13 cellular contexts compared by ENCODE assay signal in the genomic region with DNA sequence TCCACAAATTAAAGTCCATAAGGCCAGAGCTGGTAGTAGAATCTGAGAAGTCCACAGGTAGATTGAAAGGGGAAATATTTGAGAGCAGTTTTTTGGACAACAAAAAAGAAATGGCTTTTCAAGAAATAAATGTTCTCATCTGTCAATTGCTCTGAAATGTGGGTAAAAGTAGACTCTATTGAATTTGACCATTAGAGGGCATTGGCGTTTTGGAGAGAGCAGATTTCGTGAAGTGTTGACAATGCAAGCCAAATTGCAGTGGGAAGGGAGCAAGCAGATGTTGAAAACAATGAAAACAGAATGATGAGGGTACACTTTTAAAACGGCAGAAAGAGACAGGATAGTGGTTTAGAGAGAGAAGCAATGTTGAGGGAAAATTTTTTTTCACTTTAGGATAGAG.
DNase-seq lines count a peak whose midpoint lies in the region; TF ChIP-seq lines count a peak whose summit lies in the region.
"Had no signal": no experiment of that assay in that cellular context is flagged by ENCODE, and none has a peak within 500 bp of the region (broad histone marks: within the 10 kb centered on the region; RNA-seq: fewer than 3 reads in every experiment).

No MANE protein-coding gene starts in this region.

- H3K27ac Mint-ChIP-seq in type B pancreatic cell (peak overlapping the region; percentile 52), immature natural killer cell (no peak overlapping the region)
- H3K27ac Mint-ChIP-seq: stimulated activated naive B cell treated with anti-CD40 and anti-IgM and Interleukin-4, amounts not matched to agents 10 μg/mL and 1 μg/mL and 100 μg/mL, for 72 hours had no signal

- DNase-seq in SIG-M5 treated with dmso at 0.1 percent for 504 hours (lab: John Stamatoyannopoulos, UW; ENCODE audit: unreplicated experiment) = peak; percentile 2
- DNase-seq in SIG-M5 (lab: John Stamatoyannopoulos, UW) = no peak
- DNase-seq in RPMI8226 = peak; percentile 18
- DNase-seq in fibroblast of villous mesenchyme (ENCODE audit: low read depth) = peak; percentile 11
- no peak for DNase-seq in type B pancreatic cell (ENCODE audit: extremely low spot score, unreplicated experiment)
- DNase-seq in SW480 (ENCODE audit: low spot score) = no peak
- no peak for DNase-seq in immature natural killer cell
- no peak for DNase-seq in ACHN
- DNase-seq: stimulated activated naive B cell treated with anti-CD40 and anti-IgM and Interleukin-4, amounts not matched to agents 10 μg/mL and 1 μg/mL and 100 μg/mL, for 72 hours had no signal

- no peak overlapping the region for H3K4me3 ChIP-seq in fibroblast of villous mesenchyme (ENCODE audit: low read depth, low read length)
- H3K4me3 ChIP-seq: BLaER1 treated with 17β-estradiol and CSF1 and Interleukin-3, amounts not matched to agents 10 nM and 100 nM; HAP-1; K562; right atrium auricular region had no signal

- H3K36me3 Mint-ChIP-seq in type B pancreatic cell (no peaks in the 10 kb centered on the region), immature natural killer cell (no peaks in the 10 kb centered on the region)
- H3K36me3 Mint-ChIP-seq: stimulated activated naive B cell treated with anti-CD40 and anti-IgM and Interleukin-4, amounts not matched to agents 10 μg/mL and 1 μg/mL and 100 μg/mL, for 72 hours had no signal

- H3K4me1 Mint-ChIP-seq in type B pancreatic cell (ENCODE audit: unreplicated experiment) (peaks cover 11% of the 10 kb centered on the region), immature natural killer cell (no peaks in the 10 kb centered on the region)
- H3K4me1 Mint-ChIP-seq: stimulated activated naive B cell treated with anti-CD40 and anti-IgM and Interleukin-4, amounts not matched to agents 10 μg/mL and 1 μg/mL and 100 μg/mL, for 72 hours had no signal

- TF ChIP-seq CTCF in fibroblast of villous mesenchyme (IDR thresholded peaks at IDR 0.05; ENCODE audit: insufficient read depth, low read depth, low read length) (peak; percentile 28), type B pancreatic cell (conservative IDR thresholded peaks at IDR 0.05) (peak; percentile 32)

- H3K27me3 Mint-ChIP-seq in type B pancreatic cell (no peaks in the 10 kb centered on the region), immature natural killer cell (ENCODE audit: low read depth in 3 of 3) (peaks cover 0 to 3% (median 2%) of the 10 kb centered on the region in 3 donors)
- H3K27me3 Mint-ChIP-seq: stimulated activated naive B cell treated with anti-CD40 and anti-IgM and Interleukin-4, amounts not matched to agents 10 μg/mL and 1 μg/mL and 100 μg/mL, for 72 hours had no signal

- H3K4me3 Mint-ChIP-seq in type B pancreatic cell (peak overlapping the region; percentile 11), immature natural killer cell (no peak overlapping the region)
- H3K4me3 Mint-ChIP-seq: stimulated activated naive B cell treated with anti-CD40 and anti-IgM and Interleukin-4, amounts not matched to agents 10 μg/mL and 1 μg/mL and 100 μg/mL, for 72 hours had no signal

- in situ Hi-C loops in ACHN (cut with HindIII; ENCODE audit: low pct_ligation_motif_present, low pct_unique_long_range_greater_than_20kb, low sequenced_read_pairs) = no loop called here

- H3K9me3 Mint-ChIP-seq in type B pancreatic cell = no peaks in the 10 kb centered on the region
- H3K9me3 Mint-ChIP-seq in immature natural killer cell = no peaks in the 10 kb centered on the region

Comparison
In these comparisons a context has a peak if more than half of its experiments do, and no peak if none do; other contexts are left out.
1. DNase-seq: peak in SIG-M5 treated with dmso at 0.1 percent for 504 hours (single experiment), RPMI8226 (single experiment) and fibroblast of villous mesenchyme (single experiment); none in SIG-M5 (single experiment), type B pancreatic cell (single experiment), SW480 (single experiment), immature natural killer cell (0 of 3) and ACHN (single experiment).